ENCODE assay signal across 22 cellular contexts in the genomic region with DNA sequence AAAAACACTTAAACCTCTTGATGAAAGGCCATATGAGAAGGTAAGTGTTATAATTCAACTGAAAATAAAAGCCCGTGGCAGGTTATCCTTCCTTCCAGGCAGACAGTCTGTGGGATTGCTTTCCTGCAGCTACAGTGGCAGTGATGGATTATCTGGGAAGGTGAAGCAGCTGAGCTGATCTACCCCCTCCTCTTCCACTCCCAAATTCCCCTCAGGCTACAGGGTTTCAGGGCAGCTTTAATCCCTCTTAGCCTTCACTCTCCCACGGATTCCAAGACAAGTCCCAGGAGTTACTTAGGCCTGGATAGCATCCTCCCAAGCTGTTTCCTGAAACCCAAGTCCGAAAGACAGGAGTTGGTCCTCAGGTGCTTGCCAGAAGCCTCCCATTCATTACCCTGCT.
DNase-seq lines count a peak whose midpoint lies in the region; ATAC-seq and TF ChIP-seq lines count a peak whose summit lies in the region.
"Had no signal": no experiment of that assay in that cellular context is flagged by ENCODE, and none has a peak within 500 bp of the region (broad histone marks: within the 10 kb centered on the region; RNA-seq: fewer than 3 reads in every experiment).

No MANE protein-coding gene starts in this region.

- no peak for TF ChIP-seq CTCF in C4-2B (conservative IDR thresholded peaks at IDR 0.05)

- DNase-seq in NCI-H128 (lab: John Stamatoyannopoulos, UW; ENCODE audit: unreplicated experiment) (peak; percentile 5), SJCRH30 (peak; percentile 78 to 91), mesendoderm (peak; percentile 41), NOMO-1 (lab: John Stamatoyannopoulos, UW; ENCODE audit: unreplicated experiment in 2 of 2) (no peak)
- DNase-seq: BE2C; Calu3; CD4-positive, alpha-beta memory T cell; DMS53; EL; GOT3; KBM-7; NCI-H1436; NCI-H1930; NCI-H2171 treated with DMSO at 0.1 percent for 48 hours; NK-92 treated with Interleukin-12 subunit alpha and Interleukin-12 subunit beta, amount 100 ng/mL, for 24 hours; OCI-M1; SHP77 treated with DMSO at 0.1 percent for 48 hours; T-cell had no signal

- peaks cover 10% of the 10 kb centered on the region for H3K4me1 ChIP-seq in SJCRH30
- no peaks in the 10 kb centered on the region for H3K4me1 ChIP-seq in mesendoderm (ENCODE audit: control insufficient read depth, low read depth, low read length)
- H3K4me1 ChIP-seq: BE2C had no signal

- no peak overlapping the region for H4K8ac ChIP-seq in mesendoderm (ENCODE audit: low read depth, low read length)

- H3K27ac ChIP-seq in C4-2B = peak overlapping the region; percentile 48
- H3K27ac ChIP-seq in SJCRH30 = no peak overlapping the region
- no peak overlapping the region for H3K27ac ChIP-seq in mesendoderm (ENCODE audit: low read depth, low read length)

- no peak overlapping the region for H3K9ac ChIP-seq in mesendoderm (ENCODE audit: low read length)

- no peaks in the 10 kb centered on the region for H3K27me3 ChIP-seq in SJCRH30
- H3K27me3 ChIP-seq in mesendoderm (ENCODE audit: insufficient read depth, low read length, poor library complexity) = no peaks in the 10 kb centered on the region
- H3K27me3 ChIP-seq: BE2C had no signal

- no peak overlapping the region for H2BK120ac ChIP-seq in mesendoderm (ENCODE audit: low read depth, low read length)

- WGBS in mesendoderm (ENCODE audit: extremely low coverage, insufficient coverage, low lambda C conversion rate) = no CpG with 5 or more reads among the region's 3 CpGs

- no peak overlapping the region for H3K4ac ChIP-seq in mesendoderm (ENCODE audit: low read depth, low read length)

- no peak overlapping the region for H3K4me2 ChIP-seq in mesendoderm (ENCODE audit: low read length)

- ATAC-seq in HG02759 (IDR thresholded peaks at IDR 0.05; ENCODE audit: unreplicated experiment) (no peak), HG02970 (IDR thresholded peaks at IDR 0.05; ENCODE audit: low FRiP score, unreplicated experiment) (no peak)
- ATAC-seq: SK-N-SH treated with all-trans-retinoic acid at 6 μM for 48 hours, T-cell had no signal

- no peak overlapping the region for H2BK5ac ChIP-seq in mesendoderm (ENCODE audit: low read length)

- no peak overlapping the region for H3K18ac ChIP-seq in mesendoderm (ENCODE audit: low read length)

- no peak overlapping the region for H4K5ac ChIP-seq in mesendoderm (ENCODE audit: low read length)

- H3K9me3 ChIP-seq in SJCRH30 (replicated peaks) = no peaks in the 10 kb centered on the region
- H3K9me3 ChIP-seq: BE2C had no signal

- H3K23ac ChIP-seq in mesendoderm (ENCODE audit: low read length) = no peak overlapping the region

- H3K4me3 ChIP-seq in SJCRH30 = no peak overlapping the region
- no peak overlapping the region for H3K4me3 ChIP-seq in mesendoderm (ENCODE audit: low read length)

- H3K79me1 ChIP-seq in mesendoderm (ENCODE audit: low read length) = no peaks in the 10 kb centered on the region

- no peaks in the 10 kb centered on the region for H3K36me3 ChIP-seq in SJCRH30
- no peaks in the 10 kb centered on the region for H3K36me3 ChIP-seq in mesendoderm (ENCODE audit: control insufficient read depth, insufficient read depth, low read length)
- H3K36me3 ChIP-seq: BE2C had no signal

- H3K56ac ChIP-seq in mesendoderm (ENCODE audit: low read length) = no peak overlapping the region

- no peaks in the 10 kb centered on the region for H3K79me2 ChIP-seq in mesendoderm (ENCODE audit: control insufficient read depth, insufficient read depth, low read length)

- H2BK15ac ChIP-seq in mesendoderm (replicated peaks; ENCODE audit: low read depth) = no peak overlapping the region

- no peak overlapping the region for H2AK5ac ChIP-seq in mesendoderm (ENCODE audit: low read length)

Comparison
In these comparisons a context has a peak if more than half of its experiments do, and no peak if none do; other contexts are left out.
1. DNase-seq: peak in NCI-H128 (single experiment), SJCRH30 (2 of 2) and mesendoderm (single experiment); none in NOMO-1 (0 of 2).